Comparison of ENCODE assay signal across 17 cellular contexts in genomic region chr21:32335601-32336575, GRCh38. TPM values are rescaled to one million over a fixed set of nuclear protein-coding genes. Genes with fewer than 3 reads are reported as not detected.
A peak's percentile ranks its signal among the peaks of the same experiment; 100 is the strongest.
DNase-seq lines count a peak whose midpoint lies in the region; ATAC-seq, FAIRE-seq and TF ChIP-seq lines count a peak whose summit lies in the region.
"Had no signal": no experiment of that assay in that cellular context is flagged by ENCODE, and none has a peak within 500 bp of the region (broad histone marks: within the 10 kb centered on the region; RNA-seq: fewer than 3 reads in every experiment).

No MANE protein-coding gene starts in this region.

- H3K4me1 ChIP-seq in mesodermal cell (ENCODE audit: control insufficient read depth, insufficient read depth, low read length, poor library complexity, severe bottlenecking), result peaks cover 17% of the 10 kb centered on the region
- peaks cover 0 to 53% (median 10%) of the 10 kb centered on the region in 4 donors for H3K4me1 ChIP-seq in tibial nerve
- no peaks in the 10 kb centered on the region for H3K4me1 ChIP-seq in pancreas

- FAIRE-seq in pancreas (lab: Jason Lieb, UNC), result no peak
- FAIRE-seq: GM12878 had no signal

- WGBS in mesodermal cell (ENCODE audit: insufficient coverage in 2 of 2), 2 experiments, result 82 to 90% methylated on average over 15 to 26 of the region's 27 CpGs
- 46 to 47% methylated on average over 27 of the region's 27 CpGs for WGBS in tibial nerve, 2 donors
- WGBS in pancreas, 2 donors, result 87% methylated on average over 27 of the region's 27 CpGs

- H3K9me3 ChIP-seq in mesodermal cell (ENCODE audit: control insufficient read depth, low read length) (peaks cover 4% of the 10 kb centered on the region), tibial nerve (no peaks in the 10 kb centered on the region), pancreas (no peaks in the 10 kb centered on the region)

- ATAC-seq in pancreas, result no peak
- ATAC-seq in HG02588 (IDR thresholded peaks at IDR 0.05; ENCODE audit: unreplicated experiment), result no peak
- ATAC-seq: GM12878 had no signal

- peak; percentile 6 to 63 for TF ChIP-seq POLR2A in tibial nerve (IDR thresholded peaks at IDR 0.05)

- TF ChIP-seq CTCF in tibial nerve (IDR thresholded peaks at IDR 0.05), result no peak
- TF ChIP-seq CTCF in pancreas (IDR thresholded peaks at IDR 0.05), result no peak

- H3K27me3 ChIP-seq in tibial nerve, result no peaks in the 10 kb centered on the region
- no peaks in the 10 kb centered on the region for H3K27me3 ChIP-seq in pancreas

- H3K4me3 ChIP-seq in mesodermal cell (ENCODE audit: extremely low read depth, insufficient read depth, low read length, poor library complexity, severe bottlenecking) (no peak overlapping the region), tibial nerve (peak overlapping the region in 3 of 4 donors; percentile 6 to 41 (median 10)), pancreas (no peak overlapping the region)
- H3K4me3 ChIP-seq: GM12878, PC-9 had no signal

- H3K27ac ChIP-seq in mesodermal cell (ENCODE audit: low read depth, low read length, severe bottlenecking) (peak overlapping the region; percentile 73), tibial nerve (peak overlapping the region; percentile 70 to 92 (median 82)), pancreas (no peak overlapping the region)
- H3K27ac ChIP-seq: KMS-11, PC-9 had no signal

- peak; percentile 17 for DNase-seq in activated CD8-positive, alpha-beta memory T cell treated with anti-CD3 and anti-CD28 coated beads, Interleukin-2, amount 50 U/mL, for 48 hours
- DNase-seq in activated CD8-positive, alpha-beta memory T cell treated with anti-CD3 and anti-CD28 coated beads, Interleukin-2, amount 50 U/mL, for 4 hours, result no peak
- peak; percentile 79 for DNase-seq in epidermal melanocyte (ENCODE audit: insufficient read length, low spot score)
- no peak for DNase-seq in tibial nerve (ENCODE audit: low spot score in 2 of 2)
- DNase-seq in pancreas, result no peak
- no peak for DNase-seq in glomerular visceral epithelial cell (ENCODE audit: extremely low spot score)
- DNase-seq: 8988T; activated CD4-positive, alpha-beta memory T cell treated with anti-CD3 and anti-CD28 coated beads, Interleukin-2, amount 10 ng/mL, durations not matched to agents 7 days and 5 days; NCI-H2029; PC-9; stimulated activated CD4-positive, alpha-beta T cell treated with anti-CD3 and anti-CD28 coated beads, Interleukin-2, amount 100 ng/mL, for 24 hours; stimulated activated naive CD4-positive, alpha-beta T cell had no signal

- intact Hi-C loops in pancreas (cut with DNase I), result no loop called here

- peak; percentile 60 to 94 for TF ChIP-seq EP300 in tibial nerve (IDR thresholded peaks at IDR 0.05)

- H3K36me3 ChIP-seq in mesodermal cell (ENCODE audit: control insufficient read depth, insufficient read depth, low read length), result peaks cover 85% of the 10 kb centered on the region
- peaks cover 0 to 97% (median 0%) of the 10 kb centered on the region in 3 donors for H3K36me3 ChIP-seq in tibial nerve
- H3K36me3 ChIP-seq in pancreas, result peaks cover 0 to 29% (median 17%) of the 10 kb centered on the region in 3 donors

RNA-seq across cellular contexts. Expression of gene MRAP, which starts 37.2 kb away (rescaled TPM):
- not detected for polyA plus RNA-seq in mesodermal cell (2013, experiment 1 of 2)
- not detected for polyA plus RNA-seq in mesodermal cell (2013, experiment 2 of 2)
- total RNA-seq in tibial nerve, result 10 to 100 TPM in 1 of 4 donors, 1 to 10 TPM in 3; 1.6 to 14.4 (median 4.8) TPM
- total RNA-seq in pancreas, result 1 to 10 TPM in 1 of 6 donors, under 1 TPM in 1, not detected in 4; 0.28 to 1.0 TPM
- under 1 TPM in 1 of 2 donors, not detected in 1; 0.23 TPM for polyA plus RNA-seq in pancreas
- total RNA-seq: activated CD4-positive, alpha-beta memory T cell treated with anti-CD3 and anti-CD28 coated beads, Interleukin-2, amount 10 ng/mL, durations not matched to agents 7 days and 5 days; GM12878; PC-9 had no signal
- polyA plus RNA-seq: neural cell had no signal

RNA-seq across cellular contexts. Expression of gene URB1, which starts 56.9 kb away (rescaled TPM):
- 6.7 TPM for polyA plus RNA-seq in mesodermal cell (2013, experiment 1 of 2)
- 5.7 TPM for polyA plus RNA-seq in mesodermal cell (2013, experiment 2 of 2)
- 10 to 100 TPM; 18.6 to 29.4 (median 22.2) TPM for total RNA-seq in tibial nerve
- total RNA-seq in pancreas, result 10 to 100 TPM in 1 of 6 donors, 1 to 10 TPM in 5; 5.9 to 11.0 (median 8.0) TPM
- 1 to 10 TPM; 2.9 to 4.7 TPM for polyA plus RNA-seq in pancreas

RNA-seq across cellular contexts. Expression of gene MIS18A, which starts 57.0 kb away (rescaled TPM):
- 28.1 TPM for polyA plus RNA-seq in mesodermal cell (2013, experiment 1 of 2)
- polyA plus RNA-seq in mesodermal cell (2013, experiment 2 of 2), result 31.3 TPM
- total RNA-seq in tibial nerve (1 to 10 TPM; 4.0 to 9.3 (median 7.1) TPM), pancreas (1 to 10 TPM; 2.0 to 4.2 (median 2.8) TPM)
- 1 to 10 TPM; 2.2 to 3.8 TPM for polyA plus RNA-seq in pancreas

Comparison
In these comparisons a context has a peak if more than half of its experiments do, and no peak if none do; other contexts are left out.
1. DNase-seq: peak in activated CD8-positive, alpha-beta memory T cell treated with anti-CD3 and anti-CD28 coated beads, Interleukin-2, amount 50 U/mL, for 48 hours (single experiment) and epidermal melanocyte (single experiment); none in activated CD8-positive, alpha-beta memory T cell treated with anti-CD3 and anti-CD28 coated beads, Interleukin-2, amount 50 U/mL, for 4 hours (single experiment), tibial nerve (0 of 2), pancreas (0 of 6) and glomerular visceral epithelial cell (single experiment).
2. H3K27ac ChIP-seq: peak in mesodermal cell (single experiment) and tibial nerve (4 of 4); none in pancreas (0 of 4).
3. H3K4me3 ChIP-seq: peak in tibial nerve (3 of 4); none in mesodermal cell (single experiment) and pancreas (0 of 4).